In the genomic region with DNA sequence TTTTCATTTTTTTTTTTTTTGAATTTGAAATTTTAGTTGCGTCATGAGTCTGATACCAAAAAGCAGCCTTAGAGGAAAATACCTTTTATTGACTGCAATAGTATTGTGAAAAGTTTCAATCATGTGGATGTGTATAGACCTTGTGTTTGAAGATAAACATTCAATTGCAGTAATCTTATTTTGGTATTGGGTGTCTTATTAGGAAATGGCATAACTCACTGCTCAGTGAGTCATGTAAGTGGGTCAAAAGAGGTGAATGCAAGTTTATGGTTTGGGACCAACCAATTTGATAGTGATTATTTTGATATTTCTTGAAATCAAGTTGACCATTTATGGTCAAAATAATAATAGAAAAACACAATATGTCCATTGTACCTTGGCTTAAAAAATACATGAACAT, we compare ENCODE assay signal across 26 cellular contexts.
DNase-seq lines count a peak whose midpoint lies in the region; ATAC-seq, FAIRE-seq and TF ChIP-seq lines count a peak whose summit lies in the region.
"Had no signal": no experiment of that assay in that cellular context is flagged by ENCODE, and none has a peak within 500 bp of the region (broad histone marks: within the 10 kb centered on the region; RNA-seq: fewer than 3 reads in every experiment).

No MANE protein-coding gene starts in this region.

- intact Hi-C loops in MCF 10A (cut with micrococcal nuclease) (no loop called here), breast epithelium (cut with DNase I; ENCODE audit: low total_unique reads) (loop anchor here (2.0 kb wide), 1 partner anchor 19 kb away; no protein-coding TSS in a partner anchor), endothelial cell of umbilical vein (cut with micrococcal nuclease) (no loop called here), esophagus squamous epithelium (cut with DNase I) (no loop called here)

- no peaks in the 10 kb centered on the region for H3K9me1 ChIP-seq in endothelial cell of umbilical vein (replicated peaks; ENCODE audit: control insufficient read depth, extremely low read depth, insufficient read depth, low read length)

- TF ChIP-seq POLR2A in breast epithelium (IDR thresholded peaks at IDR 0.05) (no peak), endothelial cell of umbilical vein (IDR thresholded peaks at IDR 0.05; ENCODE audit: low read depth, low read length) (no peak), esophagus squamous epithelium (IDR thresholded peaks at IDR 0.05) (no peak)

- H3K27ac ChIP-seq in breast epithelium (no peak overlapping the region), endothelial cell of umbilical vein (ENCODE audit: insufficient read depth, low read depth, low read length) (no peak overlapping the region), esophagus squamous epithelium (no peak overlapping the region)
- H3K27ac ChIP-seq: 22Rv1, BLaER1, SK-N-MC had no signal

- H3K4me1 ChIP-seq in breast epithelium (no peaks in the 10 kb centered on the region), endothelial cell of umbilical vein (ENCODE audit: control insufficient read depth, extremely low read depth, insufficient read depth, low read length) (no peaks in the 10 kb centered on the region), esophagus squamous epithelium (no peaks in the 10 kb centered on the region)
- H3K4me1 ChIP-seq: BLaER1 had no signal

- no peak overlapping the region for H3K4me3 Mint-ChIP-seq in MCF 10A (ENCODE audit: unreplicated experiment)
- H3K4me3 Mint-ChIP-seq: CD4-positive, alpha-beta T cell; IgD-negative memory B cell had no signal

- H3K4me3 ChIP-seq in breast epithelium (no peak overlapping the region), endothelial cell of umbilical vein (replicated peaks in 1 of 3; ENCODE audit: insufficient read depth in 1 of 3, low read depth in 1 of 3, low read length in 3 of 3) (no peak overlapping the region), fibroblast of villous mesenchyme (ENCODE audit: low read depth, low read length) (no peak overlapping the region), esophagus squamous epithelium (no peak overlapping the region)
- H3K4me3 ChIP-seq: BLaER1, SK-N-MC had no signal

- H3K27me3 ChIP-seq in breast epithelium, result no peaks in the 10 kb centered on the region
- H3K27me3 ChIP-seq in endothelial cell of umbilical vein (ENCODE audit: control insufficient read depth in 2 of 2, insufficient read depth in 2 of 2, low read length in 2 of 2), result no peaks in the 10 kb centered on the region
- no peaks in the 10 kb centered on the region for H3K27me3 ChIP-seq in esophagus squamous epithelium
- H3K27me3 ChIP-seq: BLaER1 had no signal

- H3K36me3 ChIP-seq in breast epithelium (no peaks in the 10 kb centered on the region), endothelial cell of umbilical vein (ENCODE audit: control insufficient read depth in 2 of 2, extremely low read depth in 1 of 2, insufficient read depth in 2 of 2, low read length in 2 of 2) (no peaks in the 10 kb centered on the region), esophagus squamous epithelium (no peaks in the 10 kb centered on the region)
- H3K36me3 ChIP-seq: BLaER1 had no signal

- H3K4me2 ChIP-seq in endothelial cell of umbilical vein (ENCODE audit: insufficient read depth, low read length), result no peak overlapping the region
- H3K4me2 ChIP-seq: BLaER1 had no signal

- TF ChIP-seq CTCF in MCF 10A (IDR thresholded peaks at IDR 0.05; ENCODE audit: unreplicated experiment), result no peak
- no peak for TF ChIP-seq CTCF in breast epithelium (IDR thresholded peaks at IDR 0.05)
- no peak for TF ChIP-seq CTCF in endothelial cell of umbilical vein (IDR thresholded peaks at IDR 0.05; ENCODE audit: extremely low read depth in 1 of 2, insufficient read depth in 1 of 2, low read depth in 1 of 2, low read length in 2 of 2)
- no peak for TF ChIP-seq CTCF in fibroblast of villous mesenchyme (IDR thresholded peaks at IDR 0.05; ENCODE audit: insufficient read depth, low read depth, low read length)
- no peak for TF ChIP-seq CTCF in esophagus squamous epithelium (IDR thresholded peaks at IDR 0.05)

- no TSS peak for BruUV-seq in MCF 10A (replicated peaks; lab: Mats Ljungman, UMichigan)
- BruUV-seq in endothelial cell of umbilical vein (replicated peaks; lab: Mats Ljungman, UMichigan), result no TSS peak

- no peaks in the 10 kb centered on the region for H4K20me1 ChIP-seq in endothelial cell of umbilical vein (replicated peaks; ENCODE audit: control insufficient read depth, extremely low read depth, insufficient read depth, low read length)
- H4K20me1 ChIP-seq: BLaER1 had no signal

- peak; percentile 27 for DNase-seq in MCF 10A (ENCODE audit: unreplicated experiment)
- DNase-seq in breast epithelium (ENCODE audit: low spot score in 2 of 2), result no peak
- peak; percentile 3 for DNase-seq in endothelial cell of umbilical vein (ENCODE audit: low read depth, low spot score)
- DNase-seq in fibroblast of villous mesenchyme (ENCODE audit: low read depth), result peak; percentile 6
- no peak for DNase-seq in RKO (ENCODE audit: low spot score)
- DNase-seq in esophagus squamous epithelium (lab: John Stamatoyannopoulos, UW), result no peak
- DNase-seq: ACHN; CD4-positive, alpha-beta T cell; DND-41; GDM1; GOT3; NCI-H1417; NCI-H1694 treated with DMSO at 0.1 percent for 48 hours; NCI-H2081 treated with DMSO at 0.1 percent for 48 hours; NCI-H2171 treated with DMSO at 0.1 percent for 48 hours; NCI-H446; NCI-H526; RPMI8226; SHP77 treated with DMSO at 0.1 percent for 48 hours had no signal

- CTCF ChIA-PET in MCF 10A (lab: Yijun Ruan, JAX), result interaction anchor here (0.6 kb wide), 1 partner anchor 253 kb away, joined by 4 read pairs; no protein-coding TSS in a partner anchor
- CTCF ChIA-PET in endothelial cell of umbilical vein (lab: Charles Lee), result no interaction called here

- H3K4me1 Mint-ChIP-seq in MCF 10A (ENCODE audit: insufficient read depth, unreplicated experiment), result no peaks in the 10 kb centered on the region
- H3K4me1 Mint-ChIP-seq: IgD-negative memory B cell had no signal

- no peak overlapping the region for H3K27ac Mint-ChIP-seq in MCF 10A (ENCODE audit: low read depth, unreplicated experiment)
- H3K27ac Mint-ChIP-seq: CD4-positive, alpha-beta T cell; IgD-negative memory B cell had no signal

- FAIRE-seq in endothelial cell of umbilical vein (lab: Jason Lieb, UNC), result no peak
- FAIRE-seq: GM18507 had no signal

- H3K9ac ChIP-seq in endothelial cell of umbilical vein (replicated peaks; ENCODE audit: extremely low read depth, insufficient read depth, low read length), result no peak overlapping the region
- H3K9ac ChIP-seq: BLaER1 had no signal

- WGBS in esophagus squamous epithelium, 2 donors, result 87 to 94% methylated on average over 1 of the region's 1 CpG

- H3K27me3 Mint-ChIP-seq in MCF 10A (ENCODE audit: insufficient read depth, unreplicated experiment), result no peaks in the 10 kb centered on the region
- H3K27me3 Mint-ChIP-seq: CD4-positive, alpha-beta T cell; IgD-negative memory B cell had no signal

- H3K79me2 ChIP-seq in endothelial cell of umbilical vein (ENCODE audit: control insufficient read depth, insufficient read depth, low read length), result no peaks in the 10 kb centered on the region

- H3K9me3 Mint-ChIP-seq in MCF 10A (ENCODE audit: unreplicated experiment), result no peaks in the 10 kb centered on the region

- H3K9me3 ChIP-seq in breast epithelium (peaks cover 0 to 12% of the 10 kb centered on the region in 2 donors), endothelial cell of umbilical vein (replicated peaks; ENCODE audit: control insufficient read depth, insufficient read depth, low read length) (no peaks in the 10 kb centered on the region), esophagus squamous epithelium (no peaks in the 10 kb centered on the region)

- ATAC-seq in HG02763 (IDR thresholded peaks at IDR 0.05; ENCODE audit: unreplicated experiment) (no peak), HG03432 (IDR thresholded peaks at IDR 0.05; ENCODE audit: unreplicated experiment) (no peak)

- POLR2A ChIA-PET in MCF 10A (lab: Yijun Ruan, JAX), result no interaction called here
- POLR2A ChIA-PET in endothelial cell of umbilical vein (lab: Charles Lee), result no interaction called here

- no peaks in the 10 kb centered on the region for H3K36me3 Mint-ChIP-seq in MCF 10A (ENCODE audit: insufficient read depth, unreplicated experiment)
- H3K36me3 Mint-ChIP-seq: IgD-negative memory B cell had no signal

- dilution Hi-C loops in endothelial cell of umbilical vein (cut with MboI; ENCODE audit: extremely low pct_ligation_motif_present, low sequenced_read_pairs), result no loop called here

- no peak overlapping the region for H2AFZ ChIP-seq in endothelial cell of umbilical vein (ENCODE audit: low read depth, low read length)

TF ChIP-seq in endothelial cell of umbilical vein, 7 proteins besides CTCF, POLR2A, EP300 and RAD21:
- TF ChIP-seq FOS (IDR thresholded peaks at IDR 0.05; ENCODE audit: borderline replicate concordance, insufficient read depth, low read length), result peak; percentile 38
- TF ChIP-seq JUN (IDR thresholded peaks at IDR 0.05; ENCODE audit: borderline replicate concordance, insufficient read depth, insufficient read length, low read depth), result no peak
- TF ChIP-seq MYC (IDR thresholded peaks at IDR 0.05; ENCODE audit: low read depth, low read length), result no peak

Comparison
In these comparisons a context has a peak if more than half of its experiments do, and no peak if none do; other contexts are left out.
1. DNase-seq: peak in MCF 10A (single experiment), endothelial cell of umbilical vein (single experiment) and fibroblast of villous mesenchyme (single experiment); none in breast epithelium (0 of 2), RKO (single experiment) and esophagus squamous epithelium (single experiment).